26 cellular contexts compared by ENCODE assay signal in the genomic region with DNA sequence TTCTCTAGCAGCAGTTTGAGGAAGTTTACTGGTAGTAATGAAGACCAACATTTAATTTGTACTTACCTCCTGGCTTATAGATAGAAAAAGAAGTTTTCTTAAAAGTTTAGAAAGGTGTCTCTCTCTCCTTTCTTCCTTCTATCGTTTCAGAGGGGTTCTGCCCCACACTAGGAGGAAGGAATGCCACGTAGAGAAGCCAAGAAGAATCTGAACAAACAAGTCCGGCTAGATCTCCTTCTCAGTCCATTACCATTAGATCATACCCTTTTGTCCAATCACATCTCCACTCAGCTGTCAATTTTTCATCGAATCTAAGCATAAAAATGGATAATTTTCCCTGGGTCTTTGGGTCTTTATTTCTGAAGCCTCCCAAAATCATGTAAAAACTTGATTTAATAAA.
"Had no signal": no experiment of that assay in that cellular context is flagged by ENCODE, and none has a peak within 500 bp of the region (broad histone marks: within the 10 kb centered on the region; RNA-seq: fewer than 3 reads in every experiment).

No MANE protein-coding gene starts in this region.

- DNase-seq: cortex of kidney; effector memory CD8-positive, alpha-beta T cell; hypothalamus; immature natural killer cell; islet precursor cell; kidney glomerular epithelial cell; left colon; left ventricle myocardium inferior; lower lobe of right lung; mucosa of descending colon; naive B cell; right lobe of liver; small intestine; stimulated activated CD4-positive, alpha-beta T cell treated with anti-CD3 and anti-CD28 coated beads, Interleukin-12 subunit alpha, Interleukin-12 subunit beta, amount 100 ng/mL, for 4 hours; stimulated activated CD4-positive, alpha-beta T cell treated with anti-CD3 and anti-CD28 coated beads, Interleukin-1b, Interleukin-23, amount 100 ng/mL, for 48 hours; stimulated activated CD4-positive, alpha-beta T cell treated with anti-CD3 and anti-CD28 coated beads, Interleukin-4, amount 100 ng/mL, for 1 hour; stimulated activated CD8-positive, alpha-beta memory T cell treated with anti-CD3 and anti-CD28 coated beads, Interleukin-4, amount 100 ng/mL, for 48 hours; stimulated activated naive CD4-positive, alpha-beta T cell; stimulated activated naive CD8-positive, alpha-beta T cell treated with anti-CD3 and anti-CD28 coated beads, Interleukin-15, amount 100 ng/mL, for 72 hours; thyroid gland; upper lobe of left lung had no signal

- H3K36me3 ChIP-seq: left ventricle myocardium inferior, lower lobe of right lung, right lobe of liver, thyroid gland, upper lobe of left lung had no signal

- ATAC-seq: effector memory CD8-positive, alpha-beta T cell; left colon; lower lobe of right lung; mucosa of descending colon; natural killer cell treated with Interleukin-12 subunit alpha and Interleukin-12 subunit beta and Interleukin-15 and Interleukin-18, amount 100 ng/mL, for 72 hours; right lobe of liver; stimulated activated naive CD8-positive, alpha-beta T cell treated with anti-CD3 and anti-CD28 coated beads, Interleukin-15, amount 100 ng/mL, for 72 hours had no signal

- FAIRE-seq: endometrium, frontal cortex, small intestine, urothelium cell line had no signal

- H3K4me1 ChIP-seq: left ventricle myocardium inferior, lower lobe of right lung, parathyroid adenoma, right lobe of liver, thyroid gland, upper lobe of left lung had no signal

- H3K27me3 ChIP-seq: right lobe of liver, thyroid gland, upper lobe of left lung had no signal

- H3K9me3 ChIP-seq: left ventricle myocardium inferior, lower lobe of right lung, mucosa of descending colon, right lobe of liver, thyroid gland, upper lobe of left lung had no signal

- H2AFZ ChIP-seq: parathyroid adenoma had no signal

- H3K4me3 ChIP-seq: left ventricle myocardium inferior, lower lobe of right lung, mucosa of descending colon, right lobe of liver, thyroid gland, upper lobe of left lung had no signal
